9 cellular contexts compared by ENCODE assay signal in the genomic region with DNA sequence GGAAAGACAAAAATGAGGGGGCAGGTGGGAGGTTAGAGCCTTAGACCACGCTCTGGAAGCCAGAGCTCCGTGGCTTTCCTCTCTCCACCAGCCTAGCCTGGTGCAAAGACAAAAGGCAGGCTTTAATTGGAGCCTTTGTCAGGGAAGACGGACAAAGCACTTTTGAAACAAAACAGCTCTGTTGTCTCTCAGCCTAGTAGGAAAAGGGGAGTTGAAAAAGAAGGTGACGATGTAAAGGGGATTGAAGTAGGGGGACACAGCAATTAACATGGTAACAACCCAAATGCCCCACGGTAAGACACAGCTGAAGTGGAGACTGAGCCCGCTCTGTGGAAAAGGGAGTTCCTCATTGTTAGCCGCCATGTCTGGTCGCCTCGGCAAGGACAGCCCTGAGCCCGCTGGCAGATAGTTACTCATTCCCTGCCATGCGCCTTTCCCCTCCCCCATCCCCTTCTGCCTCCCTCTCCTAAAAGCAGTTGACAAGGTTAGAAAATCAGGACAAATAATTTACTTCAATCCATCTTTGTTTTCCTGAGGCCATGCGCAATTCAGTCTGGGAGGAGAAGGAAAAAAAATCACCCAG.
DNase-seq lines count a peak whose midpoint lies in the region; ATAC-seq, FAIRE-seq and TF ChIP-seq lines count a peak whose summit lies in the region.
"Had no signal": no experiment of that assay in that cellular context is flagged by ENCODE, and none has a peak within 500 bp of the region (broad histone marks: within the 10 kb centered on the region; RNA-seq: fewer than 3 reads in every experiment).

No MANE protein-coding gene starts in this region.

- TF ChIP-seq CTCF in gastroesophageal sphincter (IDR thresholded peaks at IDR 0.05) (no peak), pancreas (IDR thresholded peaks at IDR 0.05) (no peak)

- H3K27ac ChIP-seq in CD4-positive, CD25-positive, alpha-beta regulatory T cell (ENCODE audit: insufficient read depth, low read length, poor library complexity, severe bottlenecking) = no peak overlapping the region
- H3K27ac ChIP-seq in gastroesophageal sphincter = peak overlapping the region; percentile 85 to 98 (median 94)
- peak overlapping the region; percentile 46 to 74 (median 66) for H3K27ac ChIP-seq in pancreas

- intact Hi-C loops in pancreas (cut with DNase I) = no loop called here

- no peak for DNase-seq in CD4-positive, CD25-positive, alpha-beta regulatory T cell
- DNase-seq in NCI-H69 (lab: John Stamatoyannopoulos, UW) (peak; percentile 59), pancreas (no peak), SIG-M5 (lab: John Stamatoyannopoulos, UW) (no peak), NCI-H1694 (lab: John Stamatoyannopoulos, UW) (no peak), T-helper 1 cell (no peak)
- DNase-seq: NCI-H1694 treated with DMSO at 0.1 percent for 48 hours had no signal

- no peak for FAIRE-seq in pancreas (lab: Jason Lieb, UNC)

- no peaks in the 10 kb centered on the region for H3K9me3 Mint-ChIP-seq in CD4-positive, CD25-positive, alpha-beta regulatory T cell

- no peak for TF ChIP-seq POLR2A in gastroesophageal sphincter (IDR thresholded peaks at IDR 0.05)

- H3K4me3 Mint-ChIP-seq in CD4-positive, CD25-positive, alpha-beta regulatory T cell = peak overlapping the region in 1 of 4 donors; percentile 50

- H3K9me3 ChIP-seq in CD4-positive, CD25-positive, alpha-beta regulatory T cell (ENCODE audit: control insufficient read depth in 2 of 2, low read length in 2 of 2) = no peaks in the 10 kb centered on the region
- H3K9me3 ChIP-seq in gastroesophageal sphincter = no peaks in the 10 kb centered on the region
- no peaks in the 10 kb centered on the region for H3K9me3 ChIP-seq in pancreas

- peaks cover 13% of the 10 kb centered on the region for H3K36me3 Mint-ChIP-seq in CD4-positive, CD25-positive, alpha-beta regulatory T cell

- H3K4me1 ChIP-seq in CD4-positive, CD25-positive, alpha-beta regulatory T cell (ENCODE audit: control insufficient read depth, insufficient read depth, low read length, poor library complexity, severe bottlenecking) = peaks cover 4% of the 10 kb centered on the region
- H3K4me1 ChIP-seq in gastroesophageal sphincter (peaks cover 45 to 100% (median 81%) of the 10 kb centered on the region in 3 donors), pancreas (peaks cover 11 to 34% (median 29%) of the 10 kb centered on the region in 3 donors)

- H3K4me1 Mint-ChIP-seq in CD4-positive, CD25-positive, alpha-beta regulatory T cell = peaks cover 2 to 17% (median 12%) of the 10 kb centered on the region in 4 donors

- H3K36me3 ChIP-seq in CD4-positive, CD25-positive, alpha-beta regulatory T cell (ENCODE audit: control insufficient read depth, insufficient read depth, low read length) = peaks cover 2% of the 10 kb centered on the region
- peaks cover 0 to 5% of the 10 kb centered on the region in 2 donors for H3K36me3 ChIP-seq in gastroesophageal sphincter
- no peaks in the 10 kb centered on the region for H3K36me3 ChIP-seq in pancreas

- ATAC-seq in CD4-positive, CD25-positive, alpha-beta regulatory T cell (ENCODE audit: low read depth in 2 of 2) = no peak
- no peak for ATAC-seq in gastroesophageal sphincter
- ATAC-seq in pancreas = peak in 2 of 4 donors; percentile 12 to 21
- no peak for ATAC-seq in GM19452 (IDR thresholded peaks at IDR 0.05; ENCODE audit: unreplicated experiment)

- peak overlapping the region in 1 of 3 donors; percentile 50 for H3K27ac Mint-ChIP-seq in CD4-positive, CD25-positive, alpha-beta regulatory T cell

- H3K4me3 ChIP-seq in CD4-positive, CD25-positive, alpha-beta regulatory T cell (ENCODE audit: low read depth, low read length) = peak overlapping the region; percentile 18
- H3K4me3 ChIP-seq in gastroesophageal sphincter (peak overlapping the region in 1 of 2 donors; percentile 8), pancreas (no peak overlapping the region)

- TF ChIP-seq EP300 in gastroesophageal sphincter (IDR thresholded peaks at IDR 0.05) = no peak

- WGBS in gastroesophageal sphincter (ENCODE audit: low coverage in 1 of 2), 2 donors = 44 to 52% methylated on average over 6 to 10 of the region's 12 CpGs
- WGBS in pancreas, 2 donors = 86 to 88% methylated on average over 12 of the region's 12 CpGs

- H3K27me3 Mint-ChIP-seq in CD4-positive, CD25-positive, alpha-beta regulatory T cell = no peaks in the 10 kb centered on the region

- H3K27me3 ChIP-seq in CD4-positive, CD25-positive, alpha-beta regulatory T cell (ENCODE audit: control insufficient read depth, insufficient read depth, low read length) = no peaks in the 10 kb centered on the region
- H3K27me3 ChIP-seq in gastroesophageal sphincter = no peaks in the 10 kb centered on the region
- no peaks in the 10 kb centered on the region for H3K27me3 ChIP-seq in pancreas
